Comparison of ENCODE assay signal across 8 cellular contexts in the genomic region with DNA sequence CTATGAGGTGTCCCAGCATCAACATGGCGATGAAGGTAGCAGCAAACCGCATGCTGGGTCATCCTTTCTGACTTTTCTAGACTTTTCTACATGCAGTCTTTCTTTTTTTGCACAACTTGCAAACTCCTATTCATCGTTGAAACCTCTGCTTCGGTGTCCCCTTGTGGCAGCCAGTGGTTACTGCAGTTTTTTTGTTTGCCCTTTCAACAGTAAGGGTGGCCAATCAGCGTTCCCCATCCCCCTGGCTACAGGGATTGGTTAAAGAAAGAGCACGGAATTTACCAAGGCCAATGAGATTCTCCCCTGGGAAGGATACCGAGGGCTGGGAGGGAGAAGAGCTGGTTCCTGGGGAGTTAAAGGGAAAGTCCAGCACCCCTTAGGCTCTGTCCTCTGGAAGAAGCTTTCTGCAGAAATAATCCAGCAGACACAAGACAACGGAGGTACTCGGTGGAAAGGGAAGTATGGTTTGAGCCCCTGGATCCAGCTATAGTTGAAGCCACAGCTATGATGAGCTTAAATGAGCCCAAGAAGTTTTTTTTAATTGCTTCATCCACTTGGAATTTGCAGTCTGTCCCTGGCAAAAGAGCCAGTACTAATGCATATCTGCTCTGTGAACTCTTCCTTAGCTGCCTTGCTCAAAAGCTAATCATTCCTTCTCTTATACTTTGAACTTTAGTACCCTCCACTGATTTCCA. TPM values are rescaled to one million over a fixed set of nuclear protein-coding genes. Genes with fewer than 3 reads are reported as not detected.
DNase-seq lines count a peak whose midpoint lies in the region; ATAC-seq and TF ChIP-seq lines count a peak whose summit lies in the region.

No MANE protein-coding gene starts in this region.

- H3K4me2 ChIP-seq in fibroblast of lung (ENCODE audit: extremely low read depth, insufficient read depth, low read length) = peak overlapping the region; percentile 82

- BruUV-seq in Panc1 (replicated peaks; lab: Mats Ljungman, UMichigan) = no TSS peak

- H3K9me3 ChIP-seq in KOPT-K1 (ENCODE audit: insufficient read depth, low read length, poor library complexity, severe bottlenecking) = no peaks in the 10 kb centered on the region
- H3K9me3 ChIP-seq in Panc1 (ENCODE audit: control insufficient read depth, insufficient read depth, low read depth, low read length) = no peaks in the 10 kb centered on the region
- no peaks in the 10 kb centered on the region for H3K9me3 ChIP-seq in fibroblast of lung (ENCODE audit: control insufficient read depth, insufficient read depth, low read depth, low read length)

- H3K4me1 Mint-ChIP-seq in naive thymus-derived CD8-positive, alpha-beta T cell = peaks cover 6 to 23% (median 21%) of the 10 kb centered on the region in 4 donors

- CTCF ChIA-PET in Panc1 (lab: Charles Lee) = interaction anchor here (0.5 to 2.1 kb wide), 11 partner anchors 11 to 1790 kb away, joined by 3 to 11 read pairs (median 4); a partner anchor contains a TSS

- H3K4me3 Mint-ChIP-seq in naive thymus-derived CD8-positive, alpha-beta T cell = peak overlapping the region; percentile 53 to 84 (median 68)

- DNase-seq in DMS53 (lab: John Stamatoyannopoulos, UW) (peak; percentile 95), Panc1 (ENCODE audit: low read depth, low spot score) (peak; percentile 86), activated T-helper 1 cell treated with Interleukin-2 at 50 U/mL for 16 hours (ENCODE audit: low read depth) (peak; percentile 71), fibroblast of lung (ENCODE audit: low read depth in 2 of 2) (peak; percentile 95 to 98)
- DNase-seq in naive thymus-derived CD8-positive, alpha-beta T cell = peak; percentile 62 to 95 (median 87)
- DNase-seq in stimulated activated naive CD4-positive, alpha-beta T cell (lab: John Stamatoyannopoulos, UW) = peak; percentile 67 to 91 (median 87)

- TF ChIP-seq CTCF in Panc1 (IDR thresholded peaks at IDR 0.05) = peak; percentile 91
- peak; percentile 98 for TF ChIP-seq CTCF in fibroblast of lung (conservative IDR thresholded peaks at IDR 0.05 in 1 of 2, IDR thresholded peaks at IDR 0.05 in 1 of 2; ENCODE audit: low read depth in 1 of 2, low read length in 2 of 2)

- H3K4me3 ChIP-seq in Panc1 (ENCODE audit: low read depth in 2 of 2, low read length in 2 of 2) (peak overlapping the region; percentile 31 to 51), fibroblast of lung (replicated peaks in 1 of 4; ENCODE audit: control extremely low read depth in 1 of 4, insufficient read depth in 1 of 4, low read depth in 3 of 4, low read length in 4 of 4) (peak overlapping the region; percentile 35 to 77 (median 44))

- H2AFZ ChIP-seq in fibroblast of lung (ENCODE audit: low read length) = peak overlapping the region; percentile 93

- H3K4me1 ChIP-seq in Panc1 (ENCODE audit: control insufficient read depth, insufficient read depth, low read length) = peaks cover 12% of the 10 kb centered on the region
- peaks cover 7% of the 10 kb centered on the region for H3K4me1 ChIP-seq in fibroblast of lung (ENCODE audit: control insufficient read depth, extremely low read depth, insufficient read depth, low read length)

- peak overlapping the region; percentile 46 for H3K9ac ChIP-seq in fibroblast of lung (ENCODE audit: insufficient read depth, low read length)

- intact Hi-C loops in Panc1 (cut with micrococcal nuclease; ENCODE audit: unreplicated experiment) = no loop called here

- no peaks in the 10 kb centered on the region for H4K20me1 ChIP-seq in fibroblast of lung (ENCODE audit: control insufficient read depth, extremely low read depth, insufficient read depth, low read length)

- H3K27me3 ChIP-seq in Panc1 (ENCODE audit: control insufficient read depth, insufficient read depth, low read length) = no peaks in the 10 kb centered on the region
- H3K27me3 ChIP-seq in fibroblast of lung (ENCODE audit: control insufficient read depth, insufficient read depth, low read length) = no peaks in the 10 kb centered on the region

- H3K27ac Mint-ChIP-seq in naive thymus-derived CD8-positive, alpha-beta T cell = peak overlapping the region in 8 of 10 donors; percentile 6 to 92 (median 76)

- H3K79me2 ChIP-seq in fibroblast of lung (ENCODE audit: control insufficient read depth, insufficient read depth, low read length) = no peaks in the 10 kb centered on the region

- H3K27me3 Mint-ChIP-seq in naive thymus-derived CD8-positive, alpha-beta T cell = no peaks in the 10 kb centered on the region

- H3K36me3 Mint-ChIP-seq in naive thymus-derived CD8-positive, alpha-beta T cell = no peaks in the 10 kb centered on the region

- H3K36me3 ChIP-seq in KOPT-K1 (ENCODE audit: insufficient read depth, low read length) = no peaks in the 10 kb centered on the region
- no peaks in the 10 kb centered on the region for H3K36me3 ChIP-seq in Panc1 (ENCODE audit: control insufficient read depth, insufficient read depth, low read length)
- no peaks in the 10 kb centered on the region for H3K36me3 ChIP-seq in fibroblast of lung (ENCODE audit: control insufficient read depth, insufficient read depth, low read length)

- peak overlapping the region; percentile 54 for H3K27ac ChIP-seq in KOPT-K1 (ENCODE audit: low read depth, low read length, poor library complexity, severe bottlenecking)
- peak overlapping the region; percentile 84 for H3K27ac ChIP-seq in Panc1 (ENCODE audit: low read length)
- peak overlapping the region; percentile 54 for H3K27ac ChIP-seq in fibroblast of lung (ENCODE audit: insufficient read depth, low read length)

- in situ Hi-C loops in Panc1 (cut with HindIII; ENCODE audit: low pct_unique_long_range_greater_than_20kb, low sequenced_read_pairs) = no loop called here

- POLR2A ChIA-PET in Panc1 (lab: Charles Lee) = interaction anchor here (0.6 kb wide), 1 partner anchor 77 kb away, joined by 7 read pairs; no protein-coding TSS in a partner anchor
- POLR2A ChIA-PET in naive thymus-derived CD8-positive, alpha-beta T cell (lab: Charles Lee) = interaction anchor here (0.6 to 34.7 kb wide), 15 partner anchors 10 to 909 kb away, joined by 3 to 2305 read pairs (median 3); a partner anchor contains a TSS

- ATAC-seq in GM21737 (IDR thresholded peaks at IDR 0.05; ENCODE audit: unreplicated experiment) (peak; percentile 91), Panc1 (peak; percentile 99)
- peak; percentile 98 to 100 for ATAC-seq in naive thymus-derived CD8-positive, alpha-beta T cell

- no peaks in the 10 kb centered on the region for H3K9me3 Mint-ChIP-seq in naive thymus-derived CD8-positive, alpha-beta T cell

RNA-seq across cellular contexts. Expression of a gene that starts 5.6 kb away (rescaled TPM):
- total RNA-seq in Panc1 (2021; ENCODE audit: unreplicated experiment) (209 TPM), fibroblast of lung (70.9 and 124 TPM in 2 replicates)
- polyA plus RNA-seq in Panc1 (2012; ENCODE audit: insufficient read length) = 226 TPM
- polyA plus RNA-seq in fibroblast of lung = 50.9 and 97.2 TPM in 2 replicates
- 80.5 and 169 TPM in 2 replicates for polyA plus RNA-seq in fibroblast of lung (2012)
- polyA minus RNA-seq in fibroblast of lung (ENCODE audit: low replicate concordance) = 12.9 and 24.4 TPM in 2 replicates
- total RNA-seq in naive thymus-derived CD8-positive, alpha-beta T cell = 10 to 100 TPM; 82.1 to 84.0 TPM
- polyA plus RNA-seq in naive thymus-derived CD8-positive, alpha-beta T cell = 100 to 1,000 TPM; 162 to 198 (median 181) TPM

RNA-seq across cellular contexts. Expression of a gene that starts 11.9 kb away (rescaled TPM):
- 36.3 TPM for total RNA-seq in Panc1 (2021; ENCODE audit: unreplicated experiment)
- 24.0 TPM for polyA plus RNA-seq in Panc1 (2012; ENCODE audit: insufficient read length)
- 63.9 and 78.8 TPM in 2 replicates for total RNA-seq in fibroblast of lung
- 17.0 and 25.4 TPM in 2 replicates for polyA plus RNA-seq in fibroblast of lung
- 17.8 and 24.4 TPM in 2 replicates for polyA plus RNA-seq in fibroblast of lung (2012)
- polyA minus RNA-seq in fibroblast of lung (ENCODE audit: low replicate concordance) = 110 and 120 TPM in 2 replicates
- 10 to 100 TPM; 55.9 to 61.0 TPM for total RNA-seq in naive thymus-derived CD8-positive, alpha-beta T cell
- polyA plus RNA-seq in naive thymus-derived CD8-positive, alpha-beta T cell = 10 to 100 TPM in 1 of 3 donors, 1 to 10 TPM in 2; 9.3 to 11.9 (median 9.7) TPM

RNA-seq across cellular contexts. Expression of a gene that starts 47.1 kb away (rescaled TPM):
- 130 TPM for total RNA-seq in Panc1 (2021; ENCODE audit: unreplicated experiment)
- 179 TPM for polyA plus RNA-seq in Panc1 (2012; ENCODE audit: insufficient read length)
- total RNA-seq in fibroblast of lung = 149 and 166 TPM in 2 replicates
- polyA plus RNA-seq in fibroblast of lung = 47.6 and 65.8 TPM in 2 replicates
- polyA plus RNA-seq in fibroblast of lung (2012) = 92.1 and 103 TPM in 2 replicates
- polyA minus RNA-seq in fibroblast of lung (ENCODE audit: low replicate concordance) = 15.3 and 34.4 TPM in 2 replicates
- total RNA-seq in naive thymus-derived CD8-positive, alpha-beta T cell = 100 to 1,000 TPM; 181 to 189 TPM
- 100 to 1,000 TPM in 1 of 3 donors, 10 to 100 TPM in 2; 43.3 to 169 (median 69.1) TPM for polyA plus RNA-seq in naive thymus-derived CD8-positive, alpha-beta T cell

RNA-seq across cellular contexts. Expression of a gene that starts 54.2 kb away (rescaled TPM):
- total RNA-seq in Panc1 (2021; ENCODE audit: unreplicated experiment) (2.5 TPM), fibroblast of lung (0.51 and 0.83 TPM in 2 replicates)
- 2.2 TPM for polyA plus RNA-seq in Panc1 (2012; ENCODE audit: insufficient read length)
- polyA plus RNA-seq in fibroblast of lung = 0.27 and 0.79 TPM in 2 replicates
- 0.23 and 1.1 TPM in 2 replicates for polyA plus RNA-seq in fibroblast of lung (2012)
- polyA minus RNA-seq in fibroblast of lung (ENCODE audit: low replicate concordance) = 3.5 and 7.5 TPM in 2 replicates
- 1 to 10 TPM; 7.4 to 8.4 TPM for total RNA-seq in naive thymus-derived CD8-positive, alpha-beta T cell
- under 1 TPM in 2 of 3 donors, not detected in 1; 0.06 to 0.15 TPM for polyA plus RNA-seq in naive thymus-derived CD8-positive, alpha-beta T cell

RNA-seq across cellular contexts. Expression of a gene that starts 57.5 kb away (rescaled TPM):
- total RNA-seq in Panc1 (2021; ENCODE audit: unreplicated experiment) (335 TPM), fibroblast of lung (140 and 210 TPM in 2 replicates)
- 712 TPM for polyA plus RNA-seq in Panc1 (2012; ENCODE audit: insufficient read length)
- 8.6 and 24.3 TPM in 2 replicates for polyA plus RNA-seq in fibroblast of lung
- 17.4 and 56.4 TPM in 2 replicates for polyA plus RNA-seq in fibroblast of lung (2012)
- polyA minus RNA-seq in fibroblast of lung (ENCODE audit: low replicate concordance) = 3.7 and 10.3 TPM in 2 replicates
- total RNA-seq in naive thymus-derived CD8-positive, alpha-beta T cell = not detected
- polyA plus RNA-seq in naive thymus-derived CD8-positive, alpha-beta T cell = not detected

Comparison
In these comparisons a context has a peak if more than half of its experiments do, and no peak if none do; other contexts are left out.
1. Peak in every context shown above with its lines: DNase-seq, ATAC-seq, H3K4me3 ChIP-seq and H3K27ac ChIP-seq.